In the genomic region with DNA sequence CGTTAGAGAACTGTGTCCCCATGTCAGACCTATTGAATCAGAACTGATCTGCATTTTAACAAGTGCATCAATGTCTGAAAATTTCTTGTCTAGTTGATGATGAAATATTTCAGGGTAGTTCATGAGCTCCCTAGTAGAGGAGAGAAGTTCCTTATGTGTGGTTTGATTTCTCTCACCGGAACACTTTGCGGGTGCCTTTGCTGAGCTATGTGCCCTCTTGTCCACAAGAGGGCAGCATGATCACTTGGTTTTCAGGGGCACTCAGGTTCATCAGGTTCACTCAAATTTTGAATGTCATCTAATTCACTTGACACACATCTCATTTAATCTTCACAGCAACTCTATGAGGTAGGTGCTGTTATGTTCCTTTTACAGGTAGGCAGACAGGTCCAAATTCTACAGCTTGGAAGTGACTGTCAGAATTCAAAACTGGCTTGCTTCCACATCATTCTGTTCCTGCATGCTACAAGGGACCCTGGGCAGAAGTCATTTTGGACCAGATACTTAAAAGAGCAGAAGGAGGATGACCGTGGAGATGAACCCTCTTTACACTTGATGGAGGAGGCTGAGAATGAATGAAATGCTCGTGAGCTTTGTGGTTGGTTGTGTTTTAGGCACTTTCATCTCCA, we compare ENCODE assay signal across 8 cellular contexts. TPM values are rescaled to one million over a fixed set of nuclear protein-coding genes. Genes with fewer than 3 reads are reported as not detected.
DNase-seq lines count a peak whose midpoint lies in the region; ATAC-seq and TF ChIP-seq lines count a peak whose summit lies in the region.

No MANE protein-coding gene starts in this region.

- H3K36me3 Mint-ChIP-seq in activated naive CD8-positive, alpha-beta T cell treated with anti-CD3 and anti-CD28 coated beads, Interleukin-2, amount 10 ng/mL, durations not matched to agents 7 days and 5 days, result peaks cover 3% of the 10 kb centered on the region

- in situ Hi-C loops in G401 (cut with HindIII; ENCODE audit: low sequenced_read_pairs), result no loop called here

- no peak overlapping the region for H3K27ac Mint-ChIP-seq in activated naive CD8-positive, alpha-beta T cell treated with anti-CD3 and anti-CD28 coated beads, Interleukin-2, amount 10 ng/mL, durations not matched to agents 7 days and 5 days

- no peaks in the 10 kb centered on the region for H3K9me3 ChIP-seq in SK-N-MC (ENCODE audit: low read depth, low read length)

- no peaks in the 10 kb centered on the region for H3K9me3 Mint-ChIP-seq in activated naive CD8-positive, alpha-beta T cell treated with anti-CD3 and anti-CD28 coated beads, Interleukin-2, amount 10 ng/mL, durations not matched to agents 7 days and 5 days

- DNase-seq in G401 (ENCODE audit: low spot score) (peak; percentile 82), LNCaP clone FGC (ENCODE audit: low read depth) (peak; percentile 19), SK-N-MC (ENCODE audit: low read depth, low spot score) (peak; percentile 51), left cardiac atrium (peak; percentile 33), retinal pigment epithelial cell (ENCODE audit: low read depth) (no peak)
- DNase-seq in activated naive CD8-positive, alpha-beta T cell treated with anti-CD3 and anti-CD28 coated beads, Interleukin-2, amount 10 ng/mL, durations not matched to agents 7 days and 5 days, result peak; percentile 41

- peak; percentile 67 for ATAC-seq in activated naive CD8-positive, alpha-beta T cell treated with anti-CD3 and anti-CD28 coated beads, Interleukin-2, amount 10 ng/mL, durations not matched to agents 7 days and 5 days (ENCODE audit: low read depth)
- ATAC-seq in left cardiac atrium (peak; percentile 58 to 65), HG03460 (IDR thresholded peaks at IDR 0.05; ENCODE audit: unreplicated experiment) (no peak), GM18868 (IDR thresholded peaks at IDR 0.05; ENCODE audit: unreplicated experiment) (no peak)

- H3K4me3 ChIP-seq in LNCaP clone FGC (ENCODE audit: low read depth, low read length) (no peak overlapping the region), SK-N-MC (no peak overlapping the region), retinal pigment epithelial cell (ENCODE audit: low read length) (no peak overlapping the region)

- peaks cover under 1% of the 10 kb centered on the region for H3K27me3 Mint-ChIP-seq in activated naive CD8-positive, alpha-beta T cell treated with anti-CD3 and anti-CD28 coated beads, Interleukin-2, amount 10 ng/mL, durations not matched to agents 7 days and 5 days

- peaks cover 4% of the 10 kb centered on the region for H3K4me1 Mint-ChIP-seq in activated naive CD8-positive, alpha-beta T cell treated with anti-CD3 and anti-CD28 coated beads, Interleukin-2, amount 10 ng/mL, durations not matched to agents 7 days and 5 days

- peaks cover 16% of the 10 kb centered on the region for H3K36me3 ChIP-seq in SK-N-MC (ENCODE audit: insufficient read depth, low read length)

- no peak overlapping the region for H3K27ac ChIP-seq in SK-N-MC

- no peak overlapping the region for H3K4me3 Mint-ChIP-seq in activated naive CD8-positive, alpha-beta T cell treated with anti-CD3 and anti-CD28 coated beads, Interleukin-2, amount 10 ng/mL, durations not matched to agents 7 days and 5 days

- POLR2A ChIA-PET in activated naive CD8-positive, alpha-beta T cell treated with anti-CD3 and anti-CD28 coated beads, Interleukin-2, amount 10 ng/mL, durations not matched to agents 7 days and 5 days (lab: Charles Lee), result interaction anchor here (1.1 kb wide), 1 partner anchor 193 kb away, joined by 4 read pairs; no protein-coding TSS in a partner anchor

- intact Hi-C loops in left cardiac atrium (cut with DNase I), result loop anchor here (2.0 to 10.0 kb wide), 5 partner anchors 66 to 316 kb away; no protein-coding TSS in a partner anchor

- TF ChIP-seq CTCF in LNCaP clone FGC (IDR thresholded peaks at IDR 0.05; ENCODE audit: control insufficient read depth, extremely low read depth, insufficient read depth), result peak; percentile 91
- peak; percentile 95 for TF ChIP-seq CTCF in retinal pigment epithelial cell (conservative IDR thresholded peaks at IDR 0.05; ENCODE audit: low read depth, low read length)

- no peak overlapping the region for H3K9ac ChIP-seq in SK-N-MC (ENCODE audit: insufficient read length)

RNA-seq across cellular contexts. Expression of gene P4HA3, which starts 55.6 kb away (rescaled TPM):
- total RNA-seq in G401 (2014; rRNA removed; shearing (Covaris generic)), result 0.85 and 1.8 TPM in 2 replicates
- total RNA-seq in activated naive CD8-positive, alpha-beta T cell treated with anti-CD3 and anti-CD28 coated beads, Interleukin-2, amount 10 ng/mL, durations not matched to agents 7 days and 5 days, result not detected
- total RNA-seq in left cardiac atrium, result under 1 TPM; 0.31 to 0.38 TPM

Comparison
In these comparisons a context has a peak if more than half of its experiments do, and no peak if none do; other contexts are left out.
1. ATAC-seq: peak in activated naive CD8-positive, alpha-beta T cell treated with anti-CD3 and anti-CD28 coated beads, Interleukin-2, amount 10 ng/mL, durations not matched to agents 7 days and 5 days (single experiment) and left cardiac atrium (2 of 2); none in HG03460 (single experiment) and GM18868 (single experiment).